In genomic region chr12:27277846-27278260, GRCh38 we compare ENCODE assay signal across 8 cellular contexts. TPM values are rescaled to one million over a fixed set of nuclear protein-coding genes. Genes with fewer than 3 reads are reported as not detected.
A peak's percentile ranks its signal among the peaks of the same experiment; 100 is the strongest.
DNase-seq lines count a peak whose midpoint lies in the region; ATAC-seq and TF ChIP-seq lines count a peak whose summit lies in the region.

No MANE protein-coding gene starts in this region.

- H3K36me3 ChIP-seq in suprapubic skin, result no peaks in the 10 kb centered on the region

- H3K4me3 Mint-ChIP-seq in activated naive CD4-positive, alpha-beta T cell treated with anti-CD3 and anti-CD28 coated beads, Interleukin-2, amount 50 U/mL, for 24 hours, result no peak overlapping the region
- no peak overlapping the region for H3K4me3 Mint-ChIP-seq in stimulated activated effector memory CD8-positive, alpha-beta T cell treated with anti-CD3 and anti-CD28 coated beads, Interleukin-12 subunit alpha, Interleukin-12 subunit beta, amount 100 ng/mL, for 72 hours
- H3K4me3 Mint-ChIP-seq in activated CD4-positive, alpha-beta memory T cell treated with anti-CD3 and anti-CD28 coated beads for 36 hours, result no peak overlapping the region

- peaks cover 41% of the 10 kb centered on the region for H3K4me1 Mint-ChIP-seq in activated naive CD4-positive, alpha-beta T cell treated with anti-CD3 and anti-CD28 coated beads, Interleukin-2, amount 50 U/mL, for 24 hours
- H3K4me1 Mint-ChIP-seq in stimulated activated effector memory CD8-positive, alpha-beta T cell treated with anti-CD3 and anti-CD28 coated beads, Interleukin-12 subunit alpha, Interleukin-12 subunit beta, amount 100 ng/mL, for 72 hours, result peaks cover 16% of the 10 kb centered on the region
- peaks cover 12% of the 10 kb centered on the region for H3K4me1 Mint-ChIP-seq in activated CD4-positive, alpha-beta memory T cell treated with anti-CD3 and anti-CD28 coated beads for 36 hours (ENCODE audit: low read depth)

- H3K27me3 ChIP-seq in suprapubic skin, result no peaks in the 10 kb centered on the region

- H3K36me3 Mint-ChIP-seq in activated naive CD4-positive, alpha-beta T cell treated with anti-CD3 and anti-CD28 coated beads, Interleukin-2, amount 50 U/mL, for 24 hours, result peaks cover 4% of the 10 kb centered on the region
- no peaks in the 10 kb centered on the region for H3K36me3 Mint-ChIP-seq in stimulated activated effector memory CD8-positive, alpha-beta T cell treated with anti-CD3 and anti-CD28 coated beads, Interleukin-12 subunit alpha, Interleukin-12 subunit beta, amount 100 ng/mL, for 72 hours
- H3K36me3 Mint-ChIP-seq in activated CD4-positive, alpha-beta memory T cell treated with anti-CD3 and anti-CD28 coated beads for 36 hours, result peaks cover 2% of the 10 kb centered on the region

- no peaks in the 10 kb centered on the region for H3K9me3 Mint-ChIP-seq in activated naive CD4-positive, alpha-beta T cell treated with anti-CD3 and anti-CD28 coated beads, Interleukin-2, amount 50 U/mL, for 24 hours
- H3K9me3 Mint-ChIP-seq in stimulated activated effector memory CD8-positive, alpha-beta T cell treated with anti-CD3 and anti-CD28 coated beads, Interleukin-12 subunit alpha, Interleukin-12 subunit beta, amount 100 ng/mL, for 72 hours, result no peaks in the 10 kb centered on the region
- no peaks in the 10 kb centered on the region for H3K9me3 Mint-ChIP-seq in activated CD4-positive, alpha-beta memory T cell treated with anti-CD3 and anti-CD28 coated beads for 36 hours

- H3K27ac ChIP-seq in suprapubic skin, result no peak overlapping the region

- no peak overlapping the region for H3K4me3 ChIP-seq in suprapubic skin

- peak overlapping the region; percentile 30 for H3K27ac Mint-ChIP-seq in activated naive CD4-positive, alpha-beta T cell treated with anti-CD3 and anti-CD28 coated beads, Interleukin-2, amount 50 U/mL, for 24 hours
- peak overlapping the region; percentile 65 for H3K27ac Mint-ChIP-seq in stimulated activated effector memory CD8-positive, alpha-beta T cell treated with anti-CD3 and anti-CD28 coated beads, Interleukin-12 subunit alpha, Interleukin-12 subunit beta, amount 100 ng/mL, for 72 hours
- H3K27ac Mint-ChIP-seq in activated CD4-positive, alpha-beta memory T cell treated with anti-CD3 and anti-CD28 coated beads for 36 hours, result no peak overlapping the region

- DNase-seq in activated naive CD4-positive, alpha-beta T cell treated with anti-CD3 and anti-CD28 coated beads, Interleukin-2, amount 50 U/mL, for 16 hours, result no peak
- DNase-seq in NCI-H82 (lab: John Stamatoyannopoulos, UW), result peak; percentile 53
- peak; percentile 59 for DNase-seq in fibroblast of the conjunctiva (ENCODE audit: low read depth)
- peak in 1 of 2 donors; percentile 49 for DNase-seq in stimulated activated effector memory CD8-positive, alpha-beta T cell treated with anti-CD3 and anti-CD28 coated beads, Interleukin-12 subunit alpha, Interleukin-12 subunit beta, amount 100 ng/mL, for 72 hours (ENCODE audit: low spot score in 2 of 2)
- DNase-seq in suprapubic skin (ENCODE audit: low spot score in 2 of 2), result no peak
- DNase-seq in activated CD4-positive, alpha-beta memory T cell treated with anti-CD3 and anti-CD28 coated beads for 36 hours, result no peak

- TF ChIP-seq POLR2A in suprapubic skin (IDR thresholded peaks at IDR 0.05), result no peak

- TF ChIP-seq CTCF in suprapubic skin (IDR thresholded peaks at IDR 0.05), result no peak

- peak; percentile 89 for ATAC-seq in HG02610 (IDR thresholded peaks at IDR 0.05; ENCODE audit: unreplicated experiment)
- peak; percentile 94 for ATAC-seq in stimulated activated effector memory CD8-positive, alpha-beta T cell treated with anti-CD3 and anti-CD28 coated beads, Interleukin-12 subunit alpha, Interleukin-12 subunit beta, amount 100 ng/mL, for 72 hours

- POLR2A ChIA-PET in activated CD4-positive, alpha-beta memory T cell treated with anti-CD3 and anti-CD28 coated beads for 36 hours (lab: Charles Lee), result interaction anchor here (0.7 to 1.3 kb wide), 3 partner anchors 29 to 187 kb away, joined by 3 to 4 read pairs (median 3); no protein-coding TSS in a partner anchor

- H3K27me3 Mint-ChIP-seq in activated naive CD4-positive, alpha-beta T cell treated with anti-CD3 and anti-CD28 coated beads, Interleukin-2, amount 50 U/mL, for 24 hours, result no peaks in the 10 kb centered on the region
- H3K27me3 Mint-ChIP-seq in activated CD4-positive, alpha-beta memory T cell treated with anti-CD3 and anti-CD28 coated beads for 36 hours, result no peaks in the 10 kb centered on the region

- 19% methylated on average over 1 of the region's 1 CpG for WGBS in suprapubic skin

- no peak for TF ChIP-seq EP300 in suprapubic skin (IDR thresholded peaks at IDR 0.05)

- H3K9me3 ChIP-seq in suprapubic skin, result no peaks in the 10 kb centered on the region

- H3K4me1 ChIP-seq in suprapubic skin, result peaks cover 25% of the 10 kb centered on the region

- intact Hi-C loops in activated CD4-positive, alpha-beta memory T cell treated with anti-CD3 and anti-CD28 coated beads for 36 hours (cut with micrococcal nuclease), result loop anchor here (5.0 kb wide), 1 partner anchor 71 kb away; no protein-coding TSS in a partner anchor

- CTCF ChIA-PET in activated CD4-positive, alpha-beta memory T cell treated with anti-CD3 and anti-CD28 coated beads for 36 hours (lab: Charles Lee), result interaction anchor here (0.8 to 1.8 kb wide), 5 partner anchors 27 to 264 kb away, joined by 3 to 10 read pairs (median 3); partner anchors contain the start of genes STK38L and TM7SF3

RNA-seq across cellular contexts. Expression of gene STK38L, which starts 33.8 kb away (rescaled TPM):
- total RNA-seq in suprapubic skin, result 10 to 100 TPM; 16.5 to 28.7 (median 19.6) TPM
- 10 to 100 TPM; 25.1 to 25.2 TPM for total RNA-seq in activated CD4-positive, alpha-beta memory T cell treated with anti-CD3 and anti-CD28 coated beads for 36 hours

RNA-seq across cellular contexts. Expression of gene BMAL2, which starts 54.8 kb away (rescaled TPM):
- total RNA-seq in suprapubic skin, result 10 to 100 TPM in 2 of 4 donors, 1 to 10 TPM in 2; 7.6 to 16.6 (median 10.5) TPM
- 10 to 100 TPM; 14.9 to 15.2 TPM for total RNA-seq in activated CD4-positive, alpha-beta memory T cell treated with anti-CD3 and anti-CD28 coated beads for 36 hours

Comparison
In these comparisons a context has a peak if more than half of its experiments do, and no peak if none do; other contexts are left out.
1. DNase-seq: peak in NCI-H82 (single experiment) and fibroblast of the conjunctiva (single experiment); none in activated naive CD4-positive, alpha-beta T cell treated with anti-CD3 and anti-CD28 coated beads, Interleukin-2, amount 50 U/mL, for 16 hours (single experiment), suprapubic skin (0 of 2) and activated CD4-positive, alpha-beta memory T cell treated with anti-CD3 and anti-CD28 coated beads for 36 hours (single experiment).